In genomic region chr9:136587944-136588662, GRCh38 we compare ENCODE assay signal across 12 cellular contexts. TPM values are rescaled to one million over a fixed set of nuclear protein-coding genes. Genes with fewer than 3 reads are reported as not detected.
DNase-seq lines count a peak whose midpoint lies in the region; ATAC-seq and TF ChIP-seq lines count a peak whose summit lies in the region.
"Had no signal": no experiment of that assay in that cellular context is flagged by ENCODE, and none has a peak within 500 bp of the region (broad histone marks: within the 10 kb centered on the region; RNA-seq: fewer than 3 reads in every experiment).

No MANE protein-coding gene starts in this region.

- no peaks in the 10 kb centered on the region for H3K36me3 Mint-ChIP-seq in activated naive CD4-positive, alpha-beta T cell treated with anti-CD3 and anti-CD28 coated beads, Interleukin-2, amount 50 U/mL, for 24 hours
- no peaks in the 10 kb centered on the region for H3K36me3 Mint-ChIP-seq in activated CD8-positive, alpha-beta T cell treated with anti-CD3 and anti-CD28 coated beads for 36 hours (ENCODE audit: low read depth)
- H3K36me3 Mint-ChIP-seq in immature natural killer cell = no peaks in the 10 kb centered on the region
- H3K36me3 Mint-ChIP-seq in type B pancreatic cell = no peaks in the 10 kb centered on the region
- H3K36me3 Mint-ChIP-seq: CD14-positive monocyte had no signal

- no peaks in the 10 kb centered on the region for H3K27me3 Mint-ChIP-seq in activated naive CD4-positive, alpha-beta T cell treated with anti-CD3 and anti-CD28 coated beads, Interleukin-2, amount 50 U/mL, for 24 hours
- no peaks in the 10 kb centered on the region for H3K27me3 Mint-ChIP-seq in activated CD8-positive, alpha-beta T cell treated with anti-CD3 and anti-CD28 coated beads for 36 hours
- peaks cover 0 to under 1% (median 0%) of the 10 kb centered on the region in 3 donors for H3K27me3 Mint-ChIP-seq in immature natural killer cell (ENCODE audit: low read depth in 3 of 3)
- no peaks in the 10 kb centered on the region for H3K27me3 Mint-ChIP-seq in type B pancreatic cell

- H3K27me3 ChIP-seq in stomach = peaks cover 0 to 13% (median 13%) of the 10 kb centered on the region in 3 donors

- no peaks in the 10 kb centered on the region for H3K9me3 Mint-ChIP-seq in activated naive CD4-positive, alpha-beta T cell treated with anti-CD3 and anti-CD28 coated beads, Interleukin-2, amount 50 U/mL, for 24 hours
- no peaks in the 10 kb centered on the region for H3K9me3 Mint-ChIP-seq in activated CD8-positive, alpha-beta T cell treated with anti-CD3 and anti-CD28 coated beads for 36 hours
- H3K9me3 Mint-ChIP-seq in immature natural killer cell = no peaks in the 10 kb centered on the region
- H3K9me3 Mint-ChIP-seq in type B pancreatic cell = no peaks in the 10 kb centered on the region
- H3K9me3 Mint-ChIP-seq: CD14-positive monocyte; central memory CD8-positive, alpha-beta T cell had no signal

- H3K4me3 Mint-ChIP-seq in activated naive CD4-positive, alpha-beta T cell treated with anti-CD3 and anti-CD28 coated beads, Interleukin-2, amount 50 U/mL, for 24 hours = peak overlapping the region; percentile 42
- no peak overlapping the region for H3K4me3 Mint-ChIP-seq in activated CD8-positive, alpha-beta T cell treated with anti-CD3 and anti-CD28 coated beads for 36 hours
- H3K4me3 Mint-ChIP-seq in immature natural killer cell = peak overlapping the region; percentile 6 to 49 (median 27)
- peak overlapping the region; percentile 60 for H3K4me3 Mint-ChIP-seq in type B pancreatic cell
- H3K4me3 Mint-ChIP-seq: central memory CD8-positive, alpha-beta T cell had no signal

- POLR2A ChIA-PET in activated CD8-positive, alpha-beta T cell treated with anti-CD3 and anti-CD28 coated beads for 36 hours (lab: Charles Lee) = interaction anchor here (0.6 to 1.1 kb wide), 3 partner anchors 31 to 59 kb away, joined by 3 to 4 read pairs (median 3); no protein-coding TSS in a partner anchor

- no peak overlapping the region for H3K27ac Mint-ChIP-seq in activated naive CD4-positive, alpha-beta T cell treated with anti-CD3 and anti-CD28 coated beads, Interleukin-2, amount 50 U/mL, for 24 hours
- H3K27ac Mint-ChIP-seq in activated CD8-positive, alpha-beta T cell treated with anti-CD3 and anti-CD28 coated beads for 36 hours = peak overlapping the region; percentile 62
- peak overlapping the region in 2 of 6 donors; percentile 39 to 64 for H3K27ac Mint-ChIP-seq in immature natural killer cell
- H3K27ac Mint-ChIP-seq in type B pancreatic cell = peak overlapping the region; percentile 58

- intact Hi-C loops in activated CD8-positive, alpha-beta T cell treated with anti-CD3 and anti-CD28 coated beads for 36 hours (cut with micrococcal nuclease) = no loop called here
- intact Hi-C loops in stomach (cut with DNase I; ENCODE audit: low total_unique reads) = no loop called here

- TF ChIP-seq POLR2A in stomach (IDR thresholded peaks at IDR 0.05) = no peak

- H3K4me1 ChIP-seq in stomach = peaks cover 16 to 55% (median 45%) of the 10 kb centered on the region in 4 donors

- H3K4me1 Mint-ChIP-seq in activated naive CD4-positive, alpha-beta T cell treated with anti-CD3 and anti-CD28 coated beads, Interleukin-2, amount 50 U/mL, for 24 hours = peaks cover 22% of the 10 kb centered on the region
- H3K4me1 Mint-ChIP-seq in activated CD8-positive, alpha-beta T cell treated with anti-CD3 and anti-CD28 coated beads for 36 hours (ENCODE audit: low read depth) = peaks cover 15% of the 10 kb centered on the region
- peaks cover 9 to 14% of the 10 kb centered on the region in 2 donors for H3K4me1 Mint-ChIP-seq in immature natural killer cell
- H3K4me1 Mint-ChIP-seq in type B pancreatic cell (ENCODE audit: unreplicated experiment) = peaks cover 20% of the 10 kb centered on the region

- peak; percentile 52 for ATAC-seq in activated CD8-positive, alpha-beta T cell treated with anti-CD3 and anti-CD28 coated beads for 36 hours
- no peak for ATAC-seq in GM21825 (IDR thresholded peaks at IDR 0.05; ENCODE audit: unreplicated experiment)

- DNase-seq in activated naive CD4-positive, alpha-beta T cell treated with Interleukin-2 at 50 U/mL for 16 hours = no peak
- DNase-seq in activated CD8-positive, alpha-beta T cell treated with anti-CD3 and anti-CD28 coated beads for 36 hours = peak; percentile 55
- DNase-seq in immature natural killer cell (no peak), type B pancreatic cell (ENCODE audit: extremely low spot score, unreplicated experiment) (no peak), COLO829 (ENCODE audit: low spot score) (no peak), stomach (no peak)
- DNase-seq: activated CD4-positive, CD25-positive, alpha-beta regulatory T cell; NK-92 treated with Interleukin-12 subunit alpha and Interleukin-12 subunit beta, amount 100 ng/mL, for 24 hours had no signal

- 27 to 34% (median 33%) methylated on average over 18 to 22 of the region's 22 CpGs for WGBS in stomach, 5 donors

- TF ChIP-seq EP300 in stomach (IDR thresholded peaks at IDR 0.05) = no peak

- no peaks in the 10 kb centered on the region for H3K36me3 ChIP-seq in stomach

- H3K9me3 ChIP-seq in stomach = no peaks in the 10 kb centered on the region

- H3K4me3 ChIP-seq in stomach = no peak overlapping the region

- CTCF ChIA-PET in activated CD8-positive, alpha-beta T cell treated with anti-CD3 and anti-CD28 coated beads for 36 hours (lab: Charles Lee) = interaction anchor here (0.6 to 1.0 kb wide), 2 partner anchors 100 to 245 kb away, joined by 3 read pairs; no protein-coding TSS in a partner anchor

- no peak for TF ChIP-seq CTCF in activated CD8-positive, alpha-beta T cell treated with anti-CD3 and anti-CD28 coated beads for 36 hours (IDR thresholded peaks at IDR 0.05)
- TF ChIP-seq CTCF in type B pancreatic cell (conservative IDR thresholded peaks at IDR 0.05) (no peak), stomach (IDR thresholded peaks at IDR 0.05) (no peak)

- H3K27ac ChIP-seq in stomach = no peak overlapping the region

RNA-seq across cellular contexts. Expression of gene NOTCH1, which starts 42.3 kb away (rescaled TPM):
- 10 to 100 TPM; 45.7 to 47.6 TPM for total RNA-seq in activated CD8-positive, alpha-beta T cell treated with anti-CD3 and anti-CD28 coated beads for 36 hours
- polyA plus RNA-seq in immature natural killer cell (10 to 100 TPM in 1 of 3 donors, 1 to 10 TPM in 1, under 1 TPM in 1; 0.98 to 22.8 (median 4.3) TPM), stomach (1 to 10 TPM; 1.4 to 7.9 (median 2.3) TPM)
- total RNA-seq in type B pancreatic cell (ENCODE audit: low replicate concordance) (36.5 and 53.1 TPM in 2 replicates), stomach (100 to 1,000 TPM in 1 of 5 donors, 10 to 100 TPM in 4; 18.4 to 338 (median 62.5) TPM)
